Comparison of ENCODE assay signal across 8 cellular contexts in genomic region chr16:66523861-66524354, GRCh38. TPM values are rescaled to one million over a fixed set of nuclear protein-coding genes. Genes with fewer than 3 reads are reported as not detected.
A peak's percentile ranks its signal among the peaks of the same experiment; 100 is the strongest.
DNase-seq lines count a peak whose midpoint lies in the region; ATAC-seq and TF ChIP-seq lines count a peak whose summit lies in the region.

No MANE protein-coding gene starts in this region.

- peak; percentile 46 for ATAC-seq in GM18907 (IDR thresholded peaks at IDR 0.05; ENCODE audit: unreplicated experiment)
- peak; percentile 38 for ATAC-seq in HG03139 (IDR thresholded peaks at IDR 0.05; ENCODE audit: unreplicated experiment)
- ATAC-seq in activated CD8-positive, alpha-beta T cell treated with anti-CD3 and anti-CD28 coated beads, Interleukin-2, amount 10 ng/mL, durations not matched to agents 7 days and 5 days, result peak; percentile 37
- ATAC-seq in naive B cell (ENCODE audit: low read depth in 2 of 2), result peak; percentile 63 to 70
- no peak for ATAC-seq in GM21528 (IDR thresholded peaks at IDR 0.05; ENCODE audit: low FRiP score, unreplicated experiment)
- ATAC-seq in GM18520 (IDR thresholded peaks at IDR 0.05; ENCODE audit: unreplicated experiment), result no peak

- H3K79me1 ChIP-seq in H9 (ENCODE audit: insufficient read depth, low read depth, low read length, poor library complexity, severe bottlenecking), result no peaks in the 10 kb centered on the region

- H3T11ph ChIP-seq in H9 (ENCODE audit: low read length), result no peak overlapping the region

- no peaks in the 10 kb centered on the region for H4K20me1 ChIP-seq in H9 (ENCODE audit: control insufficient read depth, insufficient read depth, insufficient read length)

- no peak overlapping the region for H3K9ac ChIP-seq in H9 (ENCODE audit: extremely low read depth, insufficient read length, low read length)

- no peak overlapping the region for H3K4ac ChIP-seq in H9 (ENCODE audit: low read depth, low read length)

- H2AFZ ChIP-seq in H9 (ENCODE audit: low read length), result no peak overlapping the region

- no peaks in the 10 kb centered on the region for H3K27me3 Mint-ChIP-seq in activated CD8-positive, alpha-beta T cell treated with anti-CD3 and anti-CD28 coated beads, Interleukin-2, amount 10 ng/mL, durations not matched to agents 7 days and 5 days (ENCODE audit: low read depth)
- no peaks in the 10 kb centered on the region for H3K27me3 Mint-ChIP-seq in naive B cell
- H3K27me3 Mint-ChIP-seq in H9 (ENCODE audit: low read depth), result peaks cover 2% of the 10 kb centered on the region; the same call in 1 of the 2 replicates

- H4K91ac ChIP-seq in H9 (ENCODE audit: insufficient read length, low read depth, low read length), result no peak overlapping the region

- H3K18ac ChIP-seq in H9 (ENCODE audit: insufficient read length, low read depth, low read length), result no peak overlapping the region

- H3K4me1 Mint-ChIP-seq in activated CD8-positive, alpha-beta T cell treated with anti-CD3 and anti-CD28 coated beads, Interleukin-2, amount 10 ng/mL, durations not matched to agents 7 days and 5 days (ENCODE audit: low read depth), result peaks cover 83% of the 10 kb centered on the region
- peaks cover 59 to 91% (median 86%) of the 10 kb centered on the region in 3 donors for H3K4me1 Mint-ChIP-seq in naive B cell
- 0 out of 4 replicates have a peak, but pooled peaks cover 0 to 3% of the 10 kb centered on the region in 2 experiments for H3K4me1 Mint-ChIP-seq in H9

- no peak overlapping the region for H2BK120ac ChIP-seq in H9 (ENCODE audit: low read depth, low read length, poor library complexity, severe bottlenecking)

- no peaks in the 10 kb centered on the region for H3K23me2 ChIP-seq in H9 (ENCODE audit: insufficient read length, low read depth, low read length, poor library complexity, severe bottlenecking)

- H3K27me3 ChIP-seq in H9 (ENCODE audit: insufficient read depth, low read length), result no peaks in the 10 kb centered on the region

- H3K4me3 Mint-ChIP-seq in activated CD8-positive, alpha-beta T cell treated with anti-CD3 and anti-CD28 coated beads, Interleukin-2, amount 10 ng/mL, durations not matched to agents 7 days and 5 days, result peak overlapping the region; percentile 53
- peak overlapping the region; percentile 66 to 94 (median 85) for H3K4me3 Mint-ChIP-seq in naive B cell
- no peak overlapping the region for H3K4me3 Mint-ChIP-seq in H9

- peak; percentile 78 for DNase-seq in activated CD8-positive, alpha-beta T cell treated with anti-CD3 and anti-CD28 coated beads, Interleukin-2, amount 10 ng/mL, durations not matched to agents 7 days and 5 days
- peak; percentile 84 for DNase-seq in naive B cell
- DNase-seq in NCI-H187 treated with DMSO at 0.1 percent for 48 hours (lab: John Stamatoyannopoulos, UW), result no peak
- DNase-seq in H9, result no peak

- H2BK5ac ChIP-seq in H9 (ENCODE audit: insufficient read length, low read length), result no peak overlapping the region

- H3K23ac ChIP-seq in H9 (ENCODE audit: insufficient read length, low read depth, low read length), result no peak overlapping the region

- H2BK12ac ChIP-seq in H9 (ENCODE audit: insufficient read length, low read depth, low read length), result no peak overlapping the region

- H3K4me2 ChIP-seq in H9 (ENCODE audit: insufficient read depth, insufficient read length, low read length), result no peak overlapping the region

- no peak overlapping the region for H4K5ac ChIP-seq in H9 (ENCODE audit: insufficient read length, low read depth, low read length)

- H2BK15ac ChIP-seq in H9 (ENCODE audit: low read depth, low read length), result no peak overlapping the region

- no peak overlapping the region for H3K56ac ChIP-seq in H9 (ENCODE audit: insufficient read length, low read depth, low read length)

- no peaks in the 10 kb centered on the region for H3K4me1 ChIP-seq in H9 (ENCODE audit: insufficient read depth, low read length)

- CTCF ChIA-PET in activated CD8-positive, alpha-beta T cell treated with anti-CD3 and anti-CD28 coated beads, Interleukin-2, amount 10 ng/mL, durations not matched to agents 7 days and 5 days (lab: Charles Lee), result interaction anchor here (0.7 to 6.9 kb wide), 11 partner anchors 8 to 115 kb away, joined by 3 to 63 read pairs (median 4); partner anchors contain the start of genes CKLF and TK2

- H4K8ac ChIP-seq in H9 (replicated peaks; ENCODE audit: insufficient read length, low read depth, low read length), result no peak overlapping the region

- POLR2A ChIA-PET in activated CD8-positive, alpha-beta T cell treated with anti-CD3 and anti-CD28 coated beads, Interleukin-2, amount 10 ng/mL, durations not matched to agents 7 days and 5 days (lab: Charles Lee), result interaction anchor here (0.9 to 11.0 kb wide), 5 partner anchors 8 to 80 kb away, joined by 3 to 136 read pairs (median 5); partner anchors contain the start of genes CKLF and TK2

- H3K9me3 Mint-ChIP-seq in activated CD8-positive, alpha-beta T cell treated with anti-CD3 and anti-CD28 coated beads, Interleukin-2, amount 10 ng/mL, durations not matched to agents 7 days and 5 days (ENCODE audit: insufficient read depth), result no peaks in the 10 kb centered on the region
- H3K9me3 Mint-ChIP-seq in naive B cell (no peaks in the 10 kb centered on the region), H9 (no peaks in the 10 kb centered on the region)

- no peaks in the 10 kb centered on the region for H3K79me2 ChIP-seq in H9 (ENCODE audit: insufficient read depth, low read length)

- no peak overlapping the region for H3K14ac ChIP-seq in H9 (ENCODE audit: insufficient read depth, low read length)

- H3K27ac Mint-ChIP-seq in activated CD8-positive, alpha-beta T cell treated with anti-CD3 and anti-CD28 coated beads, Interleukin-2, amount 10 ng/mL, durations not matched to agents 7 days and 5 days, result peak overlapping the region; percentile 95
- peak overlapping the region; percentile 98 to 100 (median 99) for H3K27ac Mint-ChIP-seq in naive B cell
- no peak overlapping the region for H3K27ac Mint-ChIP-seq in H9

- H3K36me3 Mint-ChIP-seq in activated CD8-positive, alpha-beta T cell treated with anti-CD3 and anti-CD28 coated beads, Interleukin-2, amount 10 ng/mL, durations not matched to agents 7 days and 5 days (ENCODE audit: low read depth), result peaks cover 3% of the 10 kb centered on the region
- H3K36me3 Mint-ChIP-seq in naive B cell (peaks cover 5 to 6% of the 10 kb centered on the region in 2 donors), H9 (ENCODE audit: insufficient read depth in 1 of 3, low read depth in 3 of 3) (peaks cover 0 to 6% (median 0%) of the 10 kb centered on the region in 3 experiments; a peak in 4 of 7 replicates)

- no peak overlapping the region for H2BK20ac ChIP-seq in H9 (ENCODE audit: low read depth, low read length, poor library complexity, severe bottlenecking)

- H3K9me3 ChIP-seq in H9 (ENCODE audit: control insufficient read depth, low read depth, low read length), result no peaks in the 10 kb centered on the region

- no CpG with 5 or more reads among the region's 9 CpGs for WGBS in H9 (ENCODE audit: extremely low coverage, insufficient read length, low lambda C conversion rate)

- TF ChIP-seq CTCF in H9 (conservative IDR thresholded peaks at IDR 0.05), result no peak

- no peak overlapping the region for H2AK5ac ChIP-seq in H9 (ENCODE audit: insufficient read length, low read length)

- no peak overlapping the region for H3K27ac ChIP-seq in H9 (ENCODE audit: insufficient read length, low read depth, low read length)

RNA-seq across cellular contexts. Expression of gene TK2, which starts 26.0 kb away (rescaled TPM):
- 1 to 10 TPM; 5.7 to 6.4 TPM for total RNA-seq in activated CD8-positive, alpha-beta T cell treated with anti-CD3 and anti-CD28 coated beads, Interleukin-2, amount 10 ng/mL, durations not matched to agents 7 days and 5 days
- polyA plus RNA-seq in naive B cell (ENCODE audit: low read depth in 6 of 6), result 1 to 10 TPM; 1.8 to 5.9 (median 3.8) TPM
- total RNA-seq in H9 (2021), result 5.2 and 6.3 TPM in 2 replicates

RNA-seq across cellular contexts. Expression of gene CKLF, which starts 28.5 kb away (rescaled TPM):
- 100 to 1,000 TPM; 137 to 139 TPM for total RNA-seq in activated CD8-positive, alpha-beta T cell treated with anti-CD3 and anti-CD28 coated beads, Interleukin-2, amount 10 ng/mL, durations not matched to agents 7 days and 5 days
- polyA plus RNA-seq in naive B cell (ENCODE audit: low read depth in 6 of 6), result 100 to 1,000 TPM in 1 of 6 donors, 10 to 100 TPM in 5; 55.2 to 108 (median 67.7) TPM
- 23.1 and 25.9 TPM in 2 replicates for total RNA-seq in H9 (2021)

RNA-seq across cellular contexts. Expression of gene CMTM1, which starts 42.3 kb away (rescaled TPM):
- 10 to 100 TPM; 13.6 to 15.0 TPM for total RNA-seq in activated CD8-positive, alpha-beta T cell treated with anti-CD3 and anti-CD28 coated beads, Interleukin-2, amount 10 ng/mL, durations not matched to agents 7 days and 5 days
- polyA plus RNA-seq in naive B cell (ENCODE audit: low read depth in 6 of 6), result under 1 TPM in 4 of 6 donors, not detected in 2; 0.49 to 0.97 (median 0.70) TPM
- 2.1 and 2.6 TPM in 2 replicates for total RNA-seq in H9 (2021)

RNA-seq across cellular contexts. Expression of gene CMTM2, which starts 55.4 kb away (rescaled TPM):
- total RNA-seq in activated CD8-positive, alpha-beta T cell treated with anti-CD3 and anti-CD28 coated beads, Interleukin-2, amount 10 ng/mL, durations not matched to agents 7 days and 5 days, result under 1 TPM; 0.68 to 0.82 TPM
- polyA plus RNA-seq in naive B cell (ENCODE audit: low read depth in 6 of 6), result 1 to 10 TPM in 3 of 6 donors, not detected in 3; 1.0 to 4.1 (median 2.7) TPM
- total RNA-seq in H9 (2021), result not detected in 2 replicates

Comparison
In these comparisons a context has a peak if more than half of its experiments do, and no peak if none do; other contexts are left out.
1. ATAC-seq: peak in GM18907 (single experiment), HG03139 (single experiment), activated CD8-positive, alpha-beta T cell treated with anti-CD3 and anti-CD28 coated beads, Interleukin-2, amount 10 ng/mL, durations not matched to agents 7 days and 5 days (single experiment) and naive B cell (2 of 2); none in GM21528 (single experiment) and GM18520 (single experiment).
2. DNase-seq: peak in activated CD8-positive, alpha-beta T cell treated with anti-CD3 and anti-CD28 coated beads, Interleukin-2, amount 10 ng/mL, durations not matched to agents 7 days and 5 days (single experiment) and naive B cell (single experiment); none in NCI-H187 treated with DMSO at 0.1 percent for 48 hours (single experiment) and H9 (single experiment).
3. H3K27ac Mint-ChIP-seq: peak in activated CD8-positive, alpha-beta T cell treated with anti-CD3 and anti-CD28 coated beads, Interleukin-2, amount 10 ng/mL, durations not matched to agents 7 days and 5 days (single experiment) and naive B cell (6 of 6); none in H9 (0 of 3).
4. H3K4me3 Mint-ChIP-seq: peak in activated CD8-positive, alpha-beta T cell treated with anti-CD3 and anti-CD28 coated beads, Interleukin-2, amount 10 ng/mL, durations not matched to agents 7 days and 5 days (single experiment) and naive B cell (8 of 8); none in H9 (0 of 2).